ENCODE assay signal across 27 cellular contexts in genomic region chrY:21227849-21228248, GRCh38.
DNase-seq lines count a peak whose midpoint lies in the region; ATAC-seq, FAIRE-seq and TF ChIP-seq lines count a peak whose summit lies in the region.
"Had no signal": no experiment of that assay in that cellular context is flagged by ENCODE, and none has a peak within 500 bp of the region (broad histone marks: within the 10 kb centered on the region; RNA-seq: fewer than 3 reads in every experiment).

No MANE protein-coding gene starts in this region.

- TF ChIP-seq CTCF in pancreas (IDR thresholded peaks at IDR 0.05), result no peak

- no peaks in the 10 kb centered on the region for H3K9me3 ChIP-seq in pancreas
- H3K9me3 ChIP-seq: adrenal gland, breast epithelium, esophagus squamous epithelium, gastroesophageal sphincter had no signal

- H3K36me3 ChIP-seq in pancreas, result no peaks in the 10 kb centered on the region
- H3K36me3 ChIP-seq: adrenal gland, breast epithelium, esophagus squamous epithelium, gastroesophageal sphincter, neural progenitor cell had no signal

- intact Hi-C loops in pancreas (cut with DNase I) (no loop called here), left ventricle myocardium superior (cut with micrococcal nuclease) (no loop called here)

- DNase-seq in stimulated activated CD4-positive, alpha-beta T cell treated with anti-CD3 and anti-CD28 coated beads, Interleukin-12 subunit alpha, Interleukin-12 subunit beta, amount 100 ng/mL, for 4 hours, result no peak
- no peak for DNase-seq in pancreas
- DNase-seq in activated CD4-positive, alpha-beta T cell treated with anti-CD3 and anti-CD28 coated beads, Interleukin-2, amount 50 U/mL, for 1 hour, result no peak
- no peak for DNase-seq in left ventricle myocardium superior
- DNase-seq: ACHN; activated CD4-positive, alpha-beta memory T cell treated with anti-CD3 and anti-CD28 coated beads for 36 hours; adrenal gland; effector memory CD8-positive, alpha-beta T cell; esophagus squamous epithelium; H9; hypothalamus; NCI-H1092; NCI-H187 treated with DMSO at 0.1 percent for 48 hours; NCI-H69; substantia nigra had no signal

- FAIRE-seq in pancreas (lab: Jason Lieb, UNC), result no peak
- FAIRE-seq: colon, islet of Langerhans, urothelium cell line had no signal

- no peaks in the 10 kb centered on the region for H3K27me3 ChIP-seq in pancreas
- H3K27me3 ChIP-seq: adrenal gland, breast epithelium, esophagus squamous epithelium, gastroesophageal sphincter, neural progenitor cell had no signal

- H3K27ac ChIP-seq in pancreas, result no peak overlapping the region
- H3K27ac ChIP-seq: adrenal gland, breast epithelium, C4-2B, esophagus squamous epithelium, gastroesophageal sphincter, neural progenitor cell had no signal

- no peaks in the 10 kb centered on the region for H3K4me1 ChIP-seq in pancreas
- H3K4me1 ChIP-seq: adrenal gland, breast epithelium, esophagus squamous epithelium, gastroesophageal sphincter, neural progenitor cell had no signal

- 68% methylated on average over 3 of the region's 3 CpGs; no CpG with 5 or more reads in 1 of the 2 donors for WGBS in pancreas, 2 donors

- H3K4me3 ChIP-seq in pancreas, result no peak overlapping the region
- H3K4me3 ChIP-seq: adrenal gland, breast epithelium, esophagus squamous epithelium, gastroesophageal sphincter, neural progenitor cell had no signal

- ATAC-seq in GM19025 (IDR thresholded peaks at IDR 0.05; ENCODE audit: low read depth, unreplicated experiment), result peak; percentile 93
- peak; percentile 95 for ATAC-seq in GM21528 (IDR thresholded peaks at IDR 0.05; ENCODE audit: low FRiP score, unreplicated experiment)
- ATAC-seq in HG03039 (IDR thresholded peaks at IDR 0.05; ENCODE audit: unreplicated experiment), result peak; percentile 95
- peak; percentile 79 for ATAC-seq in HG03565 (IDR thresholded peaks at IDR 0.05; ENCODE audit: unreplicated experiment)
- no peak for ATAC-seq in pancreas
- no peak for ATAC-seq in left ventricle myocardium superior
- ATAC-seq: effector memory CD8-positive, alpha-beta T cell; gastroesophageal sphincter; SK-N-SH treated with all-trans-retinoic acid at 6 μM for 48 hours had no signal

Comparison
In these comparisons a context has a peak if more than half of its experiments do, and no peak if none do; other contexts are left out.
1. ATAC-seq: peak in GM19025 (single experiment), GM21528 (single experiment), HG03039 (single experiment) and HG03565 (single experiment); none in pancreas (0 of 4) and left ventricle myocardium superior (single experiment).